ENCODE assay signal across 14 cellular contexts in the genomic region with DNA sequence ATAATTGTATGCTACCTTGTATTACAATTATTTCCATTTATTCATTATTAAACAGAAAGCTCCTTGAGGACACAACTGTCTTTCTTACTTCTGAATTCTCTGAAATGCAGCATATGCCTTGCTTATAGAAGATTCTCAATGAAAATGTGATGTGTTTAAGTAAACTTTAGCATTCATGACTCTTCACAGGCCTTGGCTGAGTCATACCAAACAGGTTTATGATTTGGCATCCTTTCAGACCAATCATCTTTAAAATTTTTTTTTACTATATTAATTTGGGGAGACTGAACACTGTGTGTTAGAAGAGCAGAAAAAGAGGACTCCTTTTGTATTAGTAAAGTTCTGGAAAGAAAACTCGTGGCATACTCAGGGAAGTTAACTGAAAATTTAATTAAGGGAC. TPM values are rescaled to one million over a fixed set of nuclear protein-coding genes. Genes with fewer than 3 reads are reported as not detected.
DNase-seq lines count a peak whose midpoint lies in the region; ATAC-seq and TF ChIP-seq lines count a peak whose summit lies in the region.
"Had no signal": no experiment of that assay in that cellular context is flagged by ENCODE, and none has a peak within 500 bp of the region (broad histone marks: within the 10 kb centered on the region; RNA-seq: fewer than 3 reads in every experiment).

No MANE protein-coding gene starts in this region.

- H3K36me3 ChIP-seq in RWPE2 (ENCODE audit: low read depth): peaks cover 18% of the 10 kb centered on the region

- H3K4me3 ChIP-seq in RWPE2 (ENCODE audit: severe bottlenecking): no peak overlapping the region
- H3K4me3 ChIP-seq: K562 had no signal

- no peak overlapping the region for H3K27ac Mint-ChIP-seq in activated CD4-positive, alpha-beta T cell treated with anti-CD3 and anti-CD28 coated beads for 36 hours
- no peak overlapping the region for H3K27ac Mint-ChIP-seq in endothelial cell (ENCODE audit: unreplicated experiment)
- H3K27ac Mint-ChIP-seq: CD14-positive monocyte; CD8-positive, alpha-beta T cell had no signal

- intact Hi-C loops in activated CD4-positive, alpha-beta T cell treated with anti-CD3 and anti-CD28 coated beads for 36 hours (cut with DNase I, micrococcal nuclease): no loop called here

- no peak overlapping the region for H3K4me3 Mint-ChIP-seq in activated CD4-positive, alpha-beta T cell treated with anti-CD3 and anti-CD28 coated beads for 36 hours
- no peak overlapping the region for H3K4me3 Mint-ChIP-seq in endothelial cell (ENCODE audit: unreplicated experiment)
- H3K4me3 Mint-ChIP-seq: CD14-positive monocyte; CD8-positive, alpha-beta T cell had no signal

- no peaks in the 10 kb centered on the region for H3K27me3 Mint-ChIP-seq in activated CD4-positive, alpha-beta T cell treated with anti-CD3 and anti-CD28 coated beads for 36 hours
- no peaks in the 10 kb centered on the region for H3K27me3 Mint-ChIP-seq in endothelial cell (ENCODE audit: unreplicated experiment)

- no peak for DNase-seq in activated CD4-positive, alpha-beta T cell treated with anti-CD3 and anti-CD28 coated beads for 36 hours
- DNase-seq in activated CD4-positive, alpha-beta T cell treated with anti-CD3 and anti-CD28 coated beads for 1 hour: no peak
- DNase-seq in RWPE2 (ENCODE audit: low spot score) (no peak), NCI-H526 treated with DMSO at 0.1 percent for 48 hours (lab: John Stamatoyannopoulos, UW) (no peak), T-helper 2 cell (no peak), endothelial cell (ENCODE audit: low spot score) (no peak)
- DNase-seq: Caco-2; CD8-positive, alpha-beta T cell had no signal

- peaks cover 3% of the 10 kb centered on the region for H3K36me3 Mint-ChIP-seq in activated CD4-positive, alpha-beta T cell treated with anti-CD3 and anti-CD28 coated beads for 36 hours (ENCODE audit: low read depth)
- peaks cover 7% of the 10 kb centered on the region for H3K36me3 Mint-ChIP-seq in endothelial cell (ENCODE audit: low read depth, unreplicated experiment)

- no peaks in the 10 kb centered on the region for H3K27me3 ChIP-seq in RWPE2 (ENCODE audit: insufficient read depth, poor library complexity, severe bottlenecking)

- TF ChIP-seq CTCF in RWPE2 (IDR thresholded peaks at IDR 0.05; ENCODE audit: poor library complexity, severe bottlenecking) (no peak), endothelial cell (IDR thresholded peaks at IDR 0.05; ENCODE audit: unreplicated experiment) (no peak)

- no peak overlapping the region for H3K27ac ChIP-seq in RWPE2 (ENCODE audit: poor library complexity, severe bottlenecking)
- H3K27ac ChIP-seq: 22Rv1, HL-60 had no signal

- no peaks in the 10 kb centered on the region for H3K9me3 Mint-ChIP-seq in activated CD4-positive, alpha-beta T cell treated with anti-CD3 and anti-CD28 coated beads for 36 hours (ENCODE audit: low read depth)
- H3K9me3 Mint-ChIP-seq in endothelial cell (ENCODE audit: unreplicated experiment): no peaks in the 10 kb centered on the region
- H3K9me3 Mint-ChIP-seq: CD8-positive, alpha-beta T cell had no signal

- CTCF ChIA-PET in activated CD4-positive, alpha-beta T cell treated with anti-CD3 and anti-CD28 coated beads for 36 hours (lab: Charles Lee): no interaction called here

- H3K9me3 ChIP-seq in RWPE2 (ENCODE audit: severe bottlenecking): no peaks in the 10 kb centered on the region
- H3K9me3 ChIP-seq: Caco-2 had no signal

- POLR2A ChIA-PET in activated CD4-positive, alpha-beta T cell treated with anti-CD3 and anti-CD28 coated beads for 36 hours (lab: Charles Lee): no interaction called here

- H3K4me1 ChIP-seq in RWPE2 (ENCODE audit: insufficient read depth, poor library complexity, severe bottlenecking): peaks cover 11% of the 10 kb centered on the region
- H3K4me1 ChIP-seq: Caco-2 had no signal

- H3K4me1 Mint-ChIP-seq in activated CD4-positive, alpha-beta T cell treated with anti-CD3 and anti-CD28 coated beads for 36 hours: no peaks in the 10 kb centered on the region
- H3K4me1 Mint-ChIP-seq in endothelial cell (ENCODE audit: unreplicated experiment): no peaks in the 10 kb centered on the region
- H3K4me1 Mint-ChIP-seq: CD14-positive monocyte had no signal

- ATAC-seq in activated CD4-positive, alpha-beta T cell treated with anti-CD3 and anti-CD28 coated beads for 36 hours: peak; percentile 39
- peak; percentile 69 for ATAC-seq in RWPE2 (ENCODE audit: low read depth)
- peak; percentile 57 for ATAC-seq in esophagus mucosa
- ATAC-seq: CD8-positive, alpha-beta T cell; HCT116; K562 had no signal

RNA-seq across cellular contexts. Expression of gene GALK2, which starts 6.4 kb away (rescaled TPM):
- 10 to 100 TPM; 19.9 to 27.1 TPM for total RNA-seq in activated CD4-positive, alpha-beta T cell treated with anti-CD3 and anti-CD28 coated beads for 36 hours
- 16.7 TPM for total RNA-seq in esophagus mucosa
- total RNA-seq in endothelial cell (ENCODE audit: unreplicated experiment): 25.7 TPM

RNA-seq across cellular contexts. Expression of gene COPS2, which starts 8.3 kb away (rescaled TPM):
- 10 to 100 TPM; 82.6 to 95.9 TPM for total RNA-seq in activated CD4-positive, alpha-beta T cell treated with anti-CD3 and anti-CD28 coated beads for 36 hours
- 53.2 TPM for total RNA-seq in esophagus mucosa
- 71.8 TPM for total RNA-seq in endothelial cell (ENCODE audit: unreplicated experiment)
